Comparison of ENCODE assay signal across 25 cellular contexts in genomic region chr7:156334636-156335035, GRCh38.
DNase-seq lines count a peak whose midpoint lies in the region; ATAC-seq, FAIRE-seq and TF ChIP-seq lines count a peak whose summit lies in the region.
"Had no signal": no experiment of that assay in that cellular context is flagged by ENCODE, and none has a peak within 500 bp of the region (broad histone marks: within the 10 kb centered on the region; RNA-seq: fewer than 3 reads in every experiment).

No MANE protein-coding gene starts in this region.

- H3K4me3 ChIP-seq in HepG2 (replicated peaks in 1 of 3; ENCODE audit: insufficient read depth in 1 of 3, low read depth in 2 of 3, low read length in 3 of 3) (no peak overlapping the region), right lobe of liver (no peak overlapping the region), thyroid gland (replicated peaks in 1 of 3) (no peak overlapping the region)
- H3K4me3 ChIP-seq: BLaER1 treated with 17β-estradiol and CSF1 and Interleukin-3, amounts not matched to agents 10 nM and 100 nM; psoas muscle had no signal

- H3K9ac ChIP-seq in HepG2 (ENCODE audit: insufficient read depth, low read depth, low read length) = no peak overlapping the region
- H3K9ac ChIP-seq: BLaER1 treated with 17β-estradiol and CSF1 and Interleukin-3, amounts not matched to agents 10 nM and 100 nM had no signal

- ATAC-seq in HepG2 (0 out of 3 replicates have a peak, but pooled peaks have one; percentile 36), right lobe of liver (no peak), esophagus mucosa (peak; percentile 76), GM18873 (IDR thresholded peaks at IDR 0.05; ENCODE audit: low FRiP score, unreplicated experiment) (no peak), HG03025 (IDR thresholded peaks at IDR 0.05; ENCODE audit: low FRiP score, unreplicated experiment) (no peak)
- ATAC-seq: activated CD8-positive, alpha-beta T cell treated with anti-CD3 and anti-CD28 coated beads, Interleukin-2, amount 10 ng/mL, durations not matched to agents 7 days and 5 days; psoas muscle had no signal

- no TSS peak for BruUV-seq in HepG2 (replicated peaks; lab: Mats Ljungman, UMichigan)

- TF ChIP-seq RAD21 in HepG2 (CRISPR knock-in tag; IDR thresholded peaks at IDR 0.05) = no peak

- H3K4me1 ChIP-seq in HepG2 (ENCODE audit: insufficient read depth, low read length) (no peaks in the 10 kb centered on the region), right lobe of liver (no peaks in the 10 kb centered on the region), thyroid gland (no peaks in the 10 kb centered on the region)
- H3K4me1 ChIP-seq: psoas muscle had no signal

- H3K27ac ChIP-seq in HepG2 (ENCODE audit: extremely low read length, insufficient read depth, low read length) (no peak overlapping the region), right lobe of liver (no peak overlapping the region), thyroid gland (no peak overlapping the region)
- H3K27ac ChIP-seq: BLaER1 treated with 17β-estradiol and CSF1 and Interleukin-3, amounts not matched to agents 10 nM and 100 nM; psoas muscle had no signal

- CTCF ChIA-PET in HepG2 (lab: Yijun Ruan, JAX; ENCODE audit: low intra/inter-chr PET ratio, low total read pairs) = no interaction called here

- in situ Hi-C loops in HepG2 (cut with HindIII; ENCODE audit: extremely low pct_ligation_motif_present, low pct_unique_long_range_greater_than_20kb) = no loop called here

- no peaks in the 10 kb centered on the region for H4K20me1 ChIP-seq in HepG2 (ENCODE audit: insufficient read depth, low read length)
- H4K20me1 ChIP-seq: BLaER1 treated with 17β-estradiol and CSF1 and Interleukin-3, amounts not matched to agents 10 nM and 100 nM had no signal

- no peak for TF ChIP-seq POLR2A in HepG2 (IDR thresholded peaks at IDR 0.05; ENCODE audit: insufficient read depth in 1 of 2, low read depth in 2 of 2, low read length in 2 of 2)
- TF ChIP-seq POLR2A in right lobe of liver (IDR thresholded peaks at IDR 0.05) = no peak
- no peak for TF ChIP-seq POLR2A in thyroid gland (IDR thresholded peaks at IDR 0.05)

- H3K9me3 ChIP-seq in HepG2 (ENCODE audit: low read length) = peaks cover 5% of the 10 kb centered on the region; the same call in 1 of the 2 replicates
- H3K9me3 ChIP-seq in right lobe of liver = no peaks in the 10 kb centered on the region
- no peaks in the 10 kb centered on the region for H3K9me3 ChIP-seq in thyroid gland
- H3K9me3 ChIP-seq: psoas muscle had no signal

- POLR2A ChIA-PET in HepG2 (lab: Yijun Ruan, JAX) = no interaction called here

- no peak for FAIRE-seq in HepG2 (lab: Jason Lieb, UNC)
- FAIRE-seq: urothelium cell line had no signal

- TF ChIP-seq CTCF in HepG2 (CRISPR knock-in tag; IDR thresholded peaks at IDR 0.05) (peak; percentile 25), right lobe of liver (IDR thresholded peaks at IDR 0.05) (no peak), thyroid gland (IDR thresholded peaks at IDR 0.05) (no peak)

- no peak overlapping the region for H2AFZ ChIP-seq in HepG2 (ENCODE audit: low read length)

- H3K27me3 ChIP-seq in HepG2 (ENCODE audit: control insufficient read depth in 1 of 2, insufficient read depth in 2 of 2, low read length in 2 of 2) = peaks cover 0 to 11% of the 10 kb centered on the region in 2 experiments; a peak in 2 of 5 replicates
- H3K27me3 ChIP-seq in right lobe of liver = no peaks in the 10 kb centered on the region
- no peaks in the 10 kb centered on the region for H3K27me3 ChIP-seq in thyroid gland
- H3K27me3 ChIP-seq: BLaER1 treated with 17β-estradiol and CSF1 and Interleukin-3, amounts not matched to agents 10 nM and 100 nM had no signal

- intact Hi-C loops in HepG2 (cut with micrococcal nuclease; ENCODE audit: unreplicated experiment) = no loop called here
- intact Hi-C loops in right lobe of liver (cut with DNase I) = no loop called here
- intact Hi-C loops in thyroid gland (cut with DNase I) = no loop called here

- H3K79me2 ChIP-seq in HepG2 (ENCODE audit: insufficient read depth, low read length) = no peaks in the 10 kb centered on the region

- WGBS in HepG2 (ENCODE audit: low lambda C conversion rate) = 67% methylated on average over 3 of the region's 5 CpGs
- no CpG with 5 or more reads among the region's 5 CpGs for WGBS in right lobe of liver (ENCODE audit: insufficient coverage, low coverage, low lambda C conversion rate, missing lambda C conversion rate)
- WGBS in thyroid gland, 2 donors = 56 to 83% methylated on average over 3 to 5 of the region's 5 CpGs

- H3K36me3 ChIP-seq in HepG2 (replicated peaks in 1 of 2; ENCODE audit: control insufficient read depth in 1 of 2, insufficient read depth in 2 of 2, low read length in 2 of 2) = no peaks in the 10 kb centered on the region
- no peaks in the 10 kb centered on the region for H3K36me3 ChIP-seq in right lobe of liver
- no peaks in the 10 kb centered on the region for H3K36me3 ChIP-seq in thyroid gland
- H3K36me3 ChIP-seq: BLaER1 treated with 17β-estradiol and CSF1 and Interleukin-3, amounts not matched to agents 10 nM and 100 nM had no signal

- no peak for TF ChIP-seq EP300 in HepG2 (IDR thresholded peaks at IDR 0.05; ENCODE audit: low read depth in 2 of 2, low read length in 2 of 2)
- TF ChIP-seq EP300 in HepG2 (CRISPR knock-in tag; IDR thresholded peaks at IDR 0.05; ENCODE audit: borderline replicate concordance) = no peak

- H3K4me2 ChIP-seq in HepG2 (ENCODE audit: low read depth, low read length) = no peak overlapping the region
- H3K4me2 ChIP-seq: BLaER1 treated with 17β-estradiol and CSF1 and Interleukin-3, amounts not matched to agents 10 nM and 100 nM had no signal

- DNase-seq in HepG2 (ENCODE audit: low spot score) (no peak), right lobe of liver (no peak), RKO (ENCODE audit: low spot score) (peak; percentile 61), thyroid gland (no peak)
- DNase-seq: activated B cell treated with CpG ODN at 0.5 μM for 24 hours; activated CD8-positive, alpha-beta T cell treated with anti-CD3 and anti-CD28 coated beads, Interleukin-2, amount 10 ng/mL, durations not matched to agents 7 days and 5 days; activated naive CD4-positive, alpha-beta T cell treated with anti-CD3 and anti-CD28 coated beads, Interleukin-2, amount 50 U/mL, for 16 hours; activated T-cell treated with anti-CD3 and anti-CD28 coated beads for 4 hours; COR-L47; DMS79; glutamatergic neuron; GOT3; mesenchymal stem cell; NCI-H1105; NCI-H1930; NCI-H226; NCI-H82; psoas muscle; Right ventricle myocardium superior; substantia nigra had no signal

TF ChIP-seq in HepG2, 621 proteins besides CTCF, POLR2A, EP300 and RAD21:
- TF ChIP-seq STAG1 (CRISPR knock-in tag; IDR thresholded peaks at IDR 0.05) (peak; percentile 19; the same call in 1 of the 2 replicates), SPEN (CRISPR knock-in tag; IDR thresholded peaks at IDR 0.05; ENCODE audit: low read depth) (no peak)

Comparison
In these comparisons a context has a peak if more than half of its experiments do, and no peak if none do; other contexts are left out.
1. ATAC-seq: peak in HepG2 (single experiment) and esophagus mucosa (single experiment); none in right lobe of liver (0 of 4), GM18873 (single experiment) and HG03025 (single experiment).